Comparison of ENCODE assay signal across 8 cellular contexts in genomic region chr10:59240581-59241183, GRCh38.
A peak's percentile ranks its signal among the peaks of the same experiment; 100 is the strongest.
DNase-seq lines count a peak whose midpoint lies in the region; ATAC-seq and TF ChIP-seq lines count a peak whose summit lies in the region.

No MANE protein-coding gene starts in this region.

- DNase-seq in NCI-H1417 (lab: John Stamatoyannopoulos, UW): peak; percentile 10 to 62 (median 18)
- no peak for DNase-seq in NCI-H1417 treated with DMSO at 0.1 percent for 48 hours (lab: John Stamatoyannopoulos, UW)
- peak; percentile 21 for DNase-seq in MM.1S
- no peak for DNase-seq in ascending aorta (ENCODE audit: low spot score in 2 of 2)
- peak; percentile 49 for DNase-seq in kidney tubule cell (ENCODE audit: low spot score)
- DNase-seq in stimulated activated CD8-positive, alpha-beta memory T cell treated with anti-CD3 and anti-CD28 coated beads, Interleukin-4, amount 100 ng/mL, for 48 hours: no peak
- no peak for DNase-seq in NK-92 (lab: John Stamatoyannopoulos, UW; ENCODE audit: unreplicated experiment)

- H3K9me2 ChIP-seq in MM.1S (replicated peaks; ENCODE audit: insufficient read depth, low read length): no peaks in the 10 kb centered on the region

- no peaks in the 10 kb centered on the region for H3K4me1 ChIP-seq in MM.1S (ENCODE audit: low read length)
- H3K4me1 ChIP-seq in ascending aorta: no peaks in the 10 kb centered on the region

- TF ChIP-seq CTCF in MM.1S (IDR thresholded peaks at IDR 0.05; ENCODE audit: low read length) (peak; percentile 59), ascending aorta (IDR thresholded peaks at IDR 0.05) (peak; percentile 47 to 71 (median 68))

- H3F3A ChIP-seq in MM.1S (ENCODE audit: insufficient read depth, low read length): no peaks in the 10 kb centered on the region

- no peaks in the 10 kb centered on the region for H3K27me3 ChIP-seq in MM.1S (replicated peaks; ENCODE audit: insufficient read depth, low read length)
- no peaks in the 10 kb centered on the region for H3K27me3 ChIP-seq in ascending aorta

- no peaks in the 10 kb centered on the region for H3K9me3 ChIP-seq in MM.1S (replicated peaks; ENCODE audit: insufficient read depth, low read length)
- H3K9me3 ChIP-seq in ascending aorta: no peaks in the 10 kb centered on the region

- ATAC-seq in GM18498 (IDR thresholded peaks at IDR 0.05; ENCODE audit: unreplicated experiment): no peak

- H3K4me3 ChIP-seq in MM.1S (ENCODE audit: low read length) (no peak overlapping the region), ascending aorta (no peak overlapping the region)

- H3K27ac ChIP-seq in MM.1S (ENCODE audit: low read length) (no peak overlapping the region), ascending aorta (no peak overlapping the region)

- H2AFZ ChIP-seq in MM.1S (ENCODE audit: low read length): no peak overlapping the region

- H3K4me2 ChIP-seq in MM.1S (ENCODE audit: low read depth, low read length): no peak overlapping the region

- intact Hi-C loops in ascending aorta (cut with DNase I): loop anchor here (1.0 to 10.0 kb wide), 6 partner anchors 224 to 794 kb away; no protein-coding TSS in a partner anchor

- no peaks in the 10 kb centered on the region for H4K20me1 ChIP-seq in MM.1S (ENCODE audit: insufficient read depth, low read length)

- no peaks in the 10 kb centered on the region for H3K36me3 ChIP-seq in MM.1S (replicated peaks; ENCODE audit: insufficient read depth, low read length)
- no peaks in the 10 kb centered on the region for H3K36me3 ChIP-seq in ascending aorta

- no peaks in the 10 kb centered on the region for H3K79me2 ChIP-seq in MM.1S (ENCODE audit: low read length)

- H3K9ac ChIP-seq in MM.1S (ENCODE audit: low read length): no peak overlapping the region

Comparison
In these comparisons a context has a peak if more than half of its experiments do, and no peak if none do; other contexts are left out.
1. DNase-seq: peak in NCI-H1417 (3 of 3), MM.1S (single experiment) and kidney tubule cell (single experiment); none in NCI-H1417 treated with DMSO at 0.1 percent for 48 hours (single experiment), ascending aorta (0 of 2), stimulated activated CD8-positive, alpha-beta memory T cell treated with anti-CD3 and anti-CD28 coated beads, Interleukin-4, amount 100 ng/mL, for 48 hours (single experiment) and NK-92 (single experiment).